In the genomic region with DNA sequence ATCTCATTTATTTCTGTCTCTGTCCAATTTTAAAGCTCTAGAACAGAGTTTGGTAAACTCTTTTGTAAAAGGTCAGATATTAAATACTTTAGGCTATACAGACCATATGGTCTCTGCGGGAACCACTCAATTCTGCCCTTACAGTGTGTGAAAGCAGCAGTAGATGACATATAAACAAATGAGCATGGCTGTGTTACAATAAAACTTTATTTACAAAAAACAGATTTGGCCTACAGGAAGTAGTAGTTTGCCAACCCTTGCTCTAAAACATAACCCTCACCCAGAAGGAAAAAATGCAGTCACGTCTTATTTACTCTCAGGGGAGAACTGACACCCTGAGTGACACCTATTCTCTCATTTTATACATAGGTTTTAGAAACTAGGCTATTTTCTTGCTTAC, we compare ENCODE assay signal across 38 cellular contexts.
"Had no signal": no experiment of that assay in that cellular context is flagged by ENCODE, and none has a peak within 500 bp of the region (broad histone marks: within the 10 kb centered on the region; RNA-seq: fewer than 3 reads in every experiment).

No MANE protein-coding gene starts in this region.

- H3K27me3 ChIP-seq: body of pancreas, brain microvascular endothelial cell, breast epithelium had no signal

- ATAC-seq: activated CD4-positive, alpha-beta T cell treated with anti-CD3 and anti-CD28 coated beads for 36 hours; activated CD4-positive, CD25-positive, alpha-beta regulatory T cell treated with anti-CD3 and anti-CD28 coated beads, Interleukin-2, amount 50 U/mL, for 24 hours; activated CD8-positive, alpha-beta memory T cell treated with anti-CD3 and anti-CD28 coated beads, Interleukin-2, amount 10 ng/mL, durations not matched to agents 7 days and 5 days; activated CD8-positive, alpha-beta T cell treated with anti-CD3 and anti-CD28 coated beads, Interleukin-2, amount 10 ng/mL, durations not matched to agents 7 days and 5 days; activated naive CD8-positive, alpha-beta T cell treated with anti-CD3 and anti-CD28 coated beads, Interleukin-2, amount 50 U/mL, for 24 hours; body of pancreas had no signal

- FAIRE-seq: astrocyte, colon, TTC549 had no signal

- H3K9me3 Mint-ChIP-seq: activated CD4-positive, alpha-beta T cell treated with anti-CD3 and anti-CD28 coated beads, Interleukin-2, amount 10 ng/mL, durations not matched to agents 7 days and 5 days; activated naive CD4-positive, alpha-beta T cell treated with anti-CD3 and anti-CD28 coated beads, Interleukin-2, amount 10 ng/mL, durations not matched to agents 7 days and 5 days; activated naive CD4-positive, alpha-beta T cell treated with anti-CD3 and anti-CD28 coated beads, Interleukin-2, amount 50 U/mL, for 24 hours; activated naive CD8-positive, alpha-beta T cell treated with anti-CD3 and anti-CD28 coated beads, Interleukin-2, amount 10 ng/mL, durations not matched to agents 7 days and 5 days; activated T-cell treated with anti-CD3 and anti-CD28 coated beads, Interleukin-2, amount 50 U/mL, for 24 hours; activated T-helper 2 cell treated with anti-CD3 and anti-CD28 coated beads, Interferon-gamma antibody, Interleukin-2, Interleukin-4, amounts not matched to agents 10 μg/mL and 5 μg/mL and 100 μg/mL, durations not matched to agents 14 hours and 24 hours and 36 hours; T-helper 2 cell treated with Interferon-gamma antibody and Interleukin-4, amounts not matched to agents 5 μg/mL and 100 μg/mL, for 36 hours had no signal

- H3K4me1 ChIP-seq: body of pancreas, breast epithelium had no signal

- H3K36me3 ChIP-seq: brain microvascular endothelial cell, breast epithelium had no signal

- H3K9me3 ChIP-seq: body of pancreas, breast epithelium had no signal

- H3K4me1 Mint-ChIP-seq: activated CD4-positive, alpha-beta memory T cell treated with anti-CD3 and anti-CD28 coated beads, Interleukin-2, amount 10 ng/mL, durations not matched to agents 7 days and 5 days; activated CD4-positive, alpha-beta T cell treated with anti-CD3 and anti-CD28 coated beads for 36 hours; activated CD4-positive, alpha-beta T cell treated with anti-CD3 and anti-CD28 coated beads, Interleukin-2, amount 10 ng/mL, durations not matched to agents 7 days and 5 days; activated CD8-positive, alpha-beta memory T cell treated with anti-CD3 and anti-CD28 coated beads, Interleukin-2, amount 10 ng/mL, durations not matched to agents 7 days and 5 days; activated naive CD4-positive, alpha-beta T cell treated with anti-CD3 and anti-CD28 coated beads, Interleukin-2, amount 10 ng/mL, durations not matched to agents 7 days and 5 days; activated naive CD4-positive, alpha-beta T cell treated with anti-CD3 and anti-CD28 coated beads, Interleukin-2, amount 50 U/mL, for 24 hours; activated naive CD8-positive, alpha-beta T cell treated with anti-CD3 and anti-CD28 coated beads, Interleukin-2, amount 10 ng/mL, durations not matched to agents 7 days and 5 days; activated naive CD8-positive, alpha-beta T cell treated with anti-CD3 and anti-CD28 coated beads, Interleukin-2, amount 50 U/mL, for 24 hours had no signal

- H3K4me3 ChIP-seq: body of pancreas, breast epithelium had no signal

- H3K4me3 Mint-ChIP-seq: activated CD4-positive, alpha-beta memory T cell treated with anti-CD3 and anti-CD28 coated beads, Interleukin-2, amount 10 ng/mL, durations not matched to agents 7 days and 5 days; activated CD4-positive, alpha-beta T cell treated with anti-CD3 and anti-CD28 coated beads for 36 hours; activated CD4-positive, alpha-beta T cell treated with anti-CD3 and anti-CD28 coated beads, Interleukin-2, amount 10 ng/mL, durations not matched to agents 7 days and 5 days; activated CD8-positive, alpha-beta memory T cell treated with anti-CD3 and anti-CD28 coated beads, Interleukin-2, amount 10 ng/mL, durations not matched to agents 7 days and 5 days; activated CD8-positive, alpha-beta T cell treated with anti-CD3 and anti-CD28 coated beads, Interleukin-2, amount 10 ng/mL, durations not matched to agents 7 days and 5 days; activated naive CD4-positive, alpha-beta T cell treated with anti-CD3 and anti-CD28 coated beads, Interleukin-2, amount 10 ng/mL, durations not matched to agents 7 days and 5 days; activated naive CD4-positive, alpha-beta T cell treated with anti-CD3 and anti-CD28 coated beads, Interleukin-2, amount 50 U/mL, for 24 hours; activated naive CD8-positive, alpha-beta T cell; activated naive CD8-positive, alpha-beta T cell treated with anti-CD3 and anti-CD28 coated beads, Interleukin-2, amount 10 ng/mL, durations not matched to agents 7 days and 5 days; activated naive CD8-positive, alpha-beta T cell treated with anti-CD3 and anti-CD28 coated beads, Interleukin-2, amount 50 U/mL, for 24 hours; activated T-cell treated with anti-CD3 and anti-CD28 coated beads, Interleukin-2, amount 50 U/mL, for 24 hours; T-helper 1 cell treated with Interleukin-12 subunit alpha and Interleukin-12 subunit beta and Interleukin-4 antibody, amounts not matched to agents 30 μg/mL and 1 μg/mL, for 36 hours; T-helper 2 cell treated with Interferon-gamma antibody and Interleukin-4, amounts not matched to agents 5 μg/mL and 100 μg/mL, for 36 hours had no signal

- H3K27ac ChIP-seq: body of pancreas, brain microvascular endothelial cell, breast epithelium, VCaP had no signal

- H3K27ac Mint-ChIP-seq: activated CD4-positive, alpha-beta memory T cell treated with anti-CD3 and anti-CD28 coated beads, Interleukin-2, amount 10 ng/mL, durations not matched to agents 7 days and 5 days; activated CD4-positive, alpha-beta T cell treated with anti-CD3 and anti-CD28 coated beads for 36 hours; activated CD4-positive, alpha-beta T cell treated with anti-CD3 and anti-CD28 coated beads, Interleukin-2, amount 10 ng/mL, durations not matched to agents 7 days and 5 days; activated CD8-positive, alpha-beta memory T cell treated with anti-CD3 and anti-CD28 coated beads, Interleukin-2, amount 10 ng/mL, durations not matched to agents 7 days and 5 days; activated CD8-positive, alpha-beta T cell treated with anti-CD3 and anti-CD28 coated beads, Interleukin-2, amount 10 ng/mL, durations not matched to agents 7 days and 5 days; activated naive CD4-positive, alpha-beta T cell treated with anti-CD3 and anti-CD28 coated beads, Interleukin-2, amount 10 ng/mL, durations not matched to agents 7 days and 5 days; activated naive CD4-positive, alpha-beta T cell treated with anti-CD3 and anti-CD28 coated beads, Interleukin-2, amount 50 U/mL, for 24 hours; activated naive CD8-positive, alpha-beta T cell; activated naive CD8-positive, alpha-beta T cell treated with anti-CD3 and anti-CD28 coated beads, Interleukin-2, amount 10 ng/mL, durations not matched to agents 7 days and 5 days; activated naive CD8-positive, alpha-beta T cell treated with anti-CD3 and anti-CD28 coated beads, Interleukin-2, amount 50 U/mL, for 24 hours; activated T-cell treated with anti-CD3 and anti-CD28 coated beads, Interleukin-2, amount 50 U/mL, for 24 hours; activated T-helper 2 cell treated with anti-CD3 and anti-CD28 coated beads, Interferon-gamma antibody, Interleukin-2, Interleukin-4, amounts not matched to agents 10 μg/mL and 5 μg/mL and 100 μg/mL, durations not matched to agents 14 hours and 24 hours and 36 hours; T-helper 1 cell treated with Interleukin-12 subunit alpha and Interleukin-12 subunit beta and Interleukin-4 antibody, amounts not matched to agents 30 μg/mL and 1 μg/mL, for 36 hours; T-helper 2 cell treated with Interferon-gamma antibody and Interleukin-4, amounts not matched to agents 5 μg/mL and 100 μg/mL, for 36 hours had no signal

- DNase-seq: activated CD4-positive, alpha-beta memory T cell treated with anti-CD3 and anti-CD28 coated beads, Interleukin-2, amount 10 ng/mL, durations not matched to agents 7 days and 5 days; activated CD4-positive, alpha-beta T cell treated with anti-CD3 and anti-CD28 coated beads for 1 hour; activated CD4-positive, alpha-beta T cell treated with anti-CD3 and anti-CD28 coated beads for 36 hours; activated CD4-positive, alpha-beta T cell treated with anti-CD3 and anti-CD28 coated beads for 48 hours; activated CD4-positive, alpha-beta T cell treated with anti-CD3 and anti-CD28 coated beads, Interleukin-2, amount 10 ng/mL, durations not matched to agents 7 days and 5 days; activated CD4-positive, alpha-beta T cell treated with anti-CD3 and anti-CD28 coated beads, Interleukin-2, amount 50 U/mL, for 48 hours; activated CD4-positive, CD25-positive, alpha-beta regulatory T cell; activated CD8-positive, alpha-beta memory T cell treated with anti-CD3 and anti-CD28 coated beads for 24 hours; activated CD8-positive, alpha-beta memory T cell treated with anti-CD3 and anti-CD28 coated beads, Interleukin-2, amount 10 ng/mL, durations not matched to agents 7 days and 5 days; activated CD8-positive, alpha-beta memory T cell treated with anti-CD3 and anti-CD28 coated beads, Interleukin-2, amount 50 U/mL, for 48 hours; activated CD8-positive, alpha-beta T cell treated with anti-CD3 and anti-CD28 coated beads, Interleukin-2, amount 10 ng/mL, durations not matched to agents 7 days and 5 days; activated effector memory CD4-positive, alpha-beta T cell treated with Interleukin-2 at 50 U/mL for 16 hours; activated gamma-delta T cell treated with Interleukin-2 at 50 U/mL for 16 hours; activated naive CD4-positive, alpha-beta T cell; activated naive CD4-positive, alpha-beta T cell treated with anti-CD3 and anti-CD28 coated beads, Interleukin-2, amount 10 ng/mL, durations not matched to agents 7 days and 5 days; activated naive CD8-positive, alpha-beta T cell treated with anti-CD3 and anti-CD28 coated beads, Interleukin-2, amount 10 ng/mL, durations not matched to agents 7 days and 5 days; activated naive CD8-positive, alpha-beta T cell treated with anti-CD3 and anti-CD28 coated beads, Interleukin-2, amount 50 U/mL, for 24 hours; activated T-cell treated with anti-CD3 and anti-CD28 coated beads, Interleukin-2, amount 50 U/mL, for 24 hours; activated T-cell treated with anti-CD3 and anti-CD28 coated beads, Interleukin-2, amount 50 U/mL, for 48 hours; amygdala; anterior cingulate cortex; body of pancreas; brain microvascular endothelial cell; central memory CD4-positive, alpha-beta T cell; T-helper 1 cell; T-helper 2 cell; T-helper 9 cell had no signal

- H3K27me3 Mint-ChIP-seq: activated CD4-positive, alpha-beta memory T cell treated with anti-CD3 and anti-CD28 coated beads, Interleukin-2, amount 10 ng/mL, durations not matched to agents 7 days and 5 days; activated CD4-positive, alpha-beta T cell treated with anti-CD3 and anti-CD28 coated beads for 36 hours; activated CD8-positive, alpha-beta memory T cell treated with anti-CD3 and anti-CD28 coated beads, Interleukin-2, amount 10 ng/mL, durations not matched to agents 7 days and 5 days; activated naive CD4-positive, alpha-beta T cell treated with anti-CD3 and anti-CD28 coated beads, Interleukin-2, amount 10 ng/mL, durations not matched to agents 7 days and 5 days; activated naive CD8-positive, alpha-beta T cell treated with anti-CD3 and anti-CD28 coated beads, Interleukin-2, amount 50 U/mL, for 24 hours; activated T-cell treated with anti-CD3 and anti-CD28 coated beads, Interleukin-2, amount 50 U/mL, for 24 hours had no signal

- H3K36me3 Mint-ChIP-seq: activated CD8-positive, alpha-beta memory T cell treated with anti-CD3 and anti-CD28 coated beads, Interleukin-2, amount 10 ng/mL, durations not matched to agents 7 days and 5 days; activated naive CD4-positive, alpha-beta T cell treated with anti-CD3 and anti-CD28 coated beads, Interleukin-2, amount 10 ng/mL, durations not matched to agents 7 days and 5 days; activated naive CD4-positive, alpha-beta T cell treated with anti-CD3 and anti-CD28 coated beads, Interleukin-2, amount 50 U/mL, for 24 hours; activated naive CD8-positive, alpha-beta T cell; activated naive CD8-positive, alpha-beta T cell treated with anti-CD3 and anti-CD28 coated beads, Interleukin-2, amount 10 ng/mL, durations not matched to agents 7 days and 5 days had no signal
